In the genomic region with DNA sequence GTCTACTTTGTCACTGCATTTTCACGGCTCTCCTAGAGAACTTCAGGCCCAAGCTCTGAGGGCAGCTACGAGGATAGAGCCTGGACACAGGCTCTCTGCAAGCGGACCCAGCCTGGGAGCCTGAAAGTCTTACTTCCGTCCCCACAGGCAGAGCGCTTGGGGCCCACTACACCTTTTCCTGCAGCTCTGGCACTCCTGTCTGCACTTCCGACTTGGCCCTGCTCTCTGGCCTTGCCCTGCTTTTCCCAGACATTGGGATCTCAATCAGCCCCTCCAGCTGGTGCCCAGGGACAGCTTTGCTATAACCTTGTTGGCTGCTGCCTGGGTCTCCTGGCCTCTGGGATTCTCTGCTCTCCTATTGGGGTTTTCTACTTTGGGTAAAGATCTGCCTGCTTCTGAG, we compare ENCODE assay signal across 1 cellular context.
TF ChIP-seq lines count a peak whose summit lies in the region.

No MANE protein-coding gene starts in this region.

TF ChIP-seq in H1, 55 proteins besides CTCF, POLR2A, EP300 and RAD21:
- TF ChIP-seq CBX8 (IDR thresholded peaks at IDR 0.05; ENCODE audit: borderline replicate concordance, low read depth, low read length) (no peak), MAFK (IDR thresholded peaks at IDR 0.05; ENCODE audit: low read depth, low read length) (no peak), HDAC2 (IDR thresholded peaks at IDR 0.05; ENCODE audit: borderline replicate concordance in 1 of 2, low read depth in 2 of 2, low read length in 2 of 2) (no peak), JUND (IDR thresholded peaks at IDR 0.05; ENCODE audit: low read length) (no peak), ATF3 (IDR thresholded peaks at IDR 0.05; ENCODE audit: insufficient read depth, low read depth, low read length) (no peak), CREB1 (IDR thresholded peaks at IDR 0.05) (no peak), JUN (IDR thresholded peaks at IDR 0.05; ENCODE audit: low read depth, low read length) (no peak), BCL11A (IDR thresholded peaks at IDR 0.05; ENCODE audit: low read depth in 2 of 2, low read length in 2 of 2) (no peak), NANOG (IDR thresholded peaks at IDR 0.05; ENCODE audit: insufficient read depth, low read depth, low read length, poor library complexity, severe bottlenecking) (no peak), ZNF274 (IDR thresholded peaks at IDR 0.05; ENCODE audit: borderline replicate concordance, extremely low read depth, low read length) (no peak), FOSL1 (IDR thresholded peaks at IDR 0.05; ENCODE audit: insufficient read depth, low read depth, low read length) (no peak), MAX (IDR thresholded peaks at IDR 0.05) (no peak), SIX5 (IDR thresholded peaks at IDR 0.05; ENCODE audit: low read depth, low read length) (no peak)
